ENCODE assay signal across 10 cellular contexts in the genomic region with DNA sequence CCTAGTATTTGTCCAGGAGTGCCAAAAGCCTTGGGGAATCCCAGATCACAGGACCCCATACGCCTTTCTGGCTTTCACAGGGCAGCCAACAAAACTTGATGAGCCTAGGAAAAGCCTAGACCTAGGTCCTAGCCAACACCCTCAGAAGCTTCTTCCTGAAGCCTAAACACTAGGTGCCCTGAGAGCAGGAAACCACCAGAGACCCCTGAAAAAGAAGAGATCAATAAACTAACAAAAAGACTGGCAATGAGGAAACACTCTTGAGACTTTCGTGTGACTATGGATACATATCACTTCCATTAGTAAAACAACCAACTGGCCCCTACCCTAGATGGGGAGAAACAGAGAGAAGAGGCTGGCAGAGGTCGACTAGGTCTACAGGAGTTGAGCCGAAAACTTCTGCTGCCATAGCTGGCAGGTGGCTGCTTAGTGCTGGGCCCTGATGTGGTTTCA. TPM values are rescaled to one million over a fixed set of nuclear protein-coding genes. Genes with fewer than 3 reads are reported as not detected.
DNase-seq lines count a peak whose midpoint lies in the region; ATAC-seq and TF ChIP-seq lines count a peak whose summit lies in the region.
"Had no signal": no experiment of that assay in that cellular context is flagged by ENCODE, and none has a peak within 500 bp of the region (broad histone marks: within the 10 kb centered on the region; RNA-seq: fewer than 3 reads in every experiment).

No MANE protein-coding gene starts in this region.

- no peaks in the 10 kb centered on the region for H3K9me3 ChIP-seq in suprapubic skin

- TF ChIP-seq CTCF in kidney epithelial cell (IDR thresholded peaks at IDR 0.05; ENCODE audit: insufficient read depth, low read length, poor library complexity, severe bottlenecking) (no peak), suprapubic skin (IDR thresholded peaks at IDR 0.05) (no peak)

- H3K4me1 Mint-ChIP-seq in activated CD8-positive, alpha-beta memory T cell treated with anti-CD3 and anti-CD28 coated beads, Interleukin-2, amount 10 ng/mL, durations not matched to agents 7 days and 5 days, result peaks cover 72% of the 10 kb centered on the region
- peaks cover 65% of the 10 kb centered on the region for H3K4me1 Mint-ChIP-seq in activated CD8-positive, alpha-beta T cell treated with anti-CD3 and anti-CD28 coated beads, Interleukin-2, amount 10 ng/mL, durations not matched to agents 7 days and 5 days (ENCODE audit: low read depth)

- WGBS in suprapubic skin, result 39% methylated on average over 4 of the region's 4 CpGs

- H3K27ac ChIP-seq in suprapubic skin, result no peak overlapping the region

- peak overlapping the region; percentile 98 for H3K27ac Mint-ChIP-seq in activated CD8-positive, alpha-beta memory T cell treated with anti-CD3 and anti-CD28 coated beads, Interleukin-2, amount 10 ng/mL, durations not matched to agents 7 days and 5 days
- peak overlapping the region; percentile 88 for H3K27ac Mint-ChIP-seq in activated CD8-positive, alpha-beta T cell treated with anti-CD3 and anti-CD28 coated beads, Interleukin-2, amount 10 ng/mL, durations not matched to agents 7 days and 5 days

- H3K4me1 ChIP-seq in suprapubic skin, result peaks cover 54% of the 10 kb centered on the region

- ATAC-seq in activated CD8-positive, alpha-beta memory T cell treated with anti-CD3 and anti-CD28 coated beads, Interleukin-2, amount 10 ng/mL, durations not matched to agents 7 days and 5 days, result no peak
- ATAC-seq in activated CD8-positive, alpha-beta T cell treated with anti-CD3 and anti-CD28 coated beads, Interleukin-2, amount 10 ng/mL, durations not matched to agents 7 days and 5 days, result peak; percentile 66

- H3K36me3 ChIP-seq in kidney epithelial cell (ENCODE audit: control insufficient read depth, insufficient read depth, low read length), result peaks cover 1% of the 10 kb centered on the region
- H3K36me3 ChIP-seq in suprapubic skin, result peaks cover 29% of the 10 kb centered on the region

- DNase-seq in activated CD8-positive, alpha-beta memory T cell treated with anti-CD3 and anti-CD28 coated beads, Interleukin-2, amount 10 ng/mL, durations not matched to agents 7 days and 5 days, result no peak
- no peak for DNase-seq in activated CD8-positive, alpha-beta memory T cell treated with anti-CD3 and anti-CD28 coated beads, Interleukin-2, amount 50 U/mL, for 4 hours
- no peak for DNase-seq in activated CD8-positive, alpha-beta T cell treated with anti-CD3 and anti-CD28 coated beads, Interleukin-2, amount 10 ng/mL, durations not matched to agents 7 days and 5 days
- DNase-seq in kidney epithelial cell (ENCODE audit: low read depth), result no peak
- DNase-seq in suprapubic skin (ENCODE audit: low spot score in 2 of 2), result no peak
- DNase-seq in NCI-H1930 (lab: John Stamatoyannopoulos, UW), result no peak
- no peak for DNase-seq in iPS-NIHi11 (ENCODE audit: low spot score)
- no peak for DNase-seq in HuH-7.5 (ENCODE audit: low spot score)
- DNase-seq: cerebellar nuclear complex had no signal

- CTCF ChIA-PET in activated CD8-positive, alpha-beta memory T cell treated with anti-CD3 and anti-CD28 coated beads, Interleukin-2, amount 10 ng/mL, durations not matched to agents 7 days and 5 days (lab: Charles Lee), result interaction anchor here (0.6 to 2.4 kb wide), 9 partner anchors 13 to 153 kb away, joined by 3 to 13 read pairs (median 3); partner anchors contain the start of gene PSMD3
- CTCF ChIA-PET in activated CD8-positive, alpha-beta T cell treated with anti-CD3 and anti-CD28 coated beads, Interleukin-2, amount 10 ng/mL, durations not matched to agents 7 days and 5 days (lab: Charles Lee), result interaction anchor here (0.8 to 4.0 kb wide), 11 partner anchors 13 to 304 kb away, joined by 3 to 27 read pairs (median 3); partner anchors contain the start of gene PSMD3

- peak overlapping the region; percentile 88 for H3K4me3 Mint-ChIP-seq in activated CD8-positive, alpha-beta memory T cell treated with anti-CD3 and anti-CD28 coated beads, Interleukin-2, amount 10 ng/mL, durations not matched to agents 7 days and 5 days
- H3K4me3 Mint-ChIP-seq in activated CD8-positive, alpha-beta T cell treated with anti-CD3 and anti-CD28 coated beads, Interleukin-2, amount 10 ng/mL, durations not matched to agents 7 days and 5 days, result peak overlapping the region; percentile 86

- H3K9me3 Mint-ChIP-seq in activated CD8-positive, alpha-beta memory T cell treated with anti-CD3 and anti-CD28 coated beads, Interleukin-2, amount 10 ng/mL, durations not matched to agents 7 days and 5 days (ENCODE audit: low read depth), result no peaks in the 10 kb centered on the region
- no peaks in the 10 kb centered on the region for H3K9me3 Mint-ChIP-seq in activated CD8-positive, alpha-beta T cell treated with anti-CD3 and anti-CD28 coated beads, Interleukin-2, amount 10 ng/mL, durations not matched to agents 7 days and 5 days (ENCODE audit: insufficient read depth)

- H3K36me3 Mint-ChIP-seq in activated CD8-positive, alpha-beta memory T cell treated with anti-CD3 and anti-CD28 coated beads, Interleukin-2, amount 10 ng/mL, durations not matched to agents 7 days and 5 days, result peaks cover 36% of the 10 kb centered on the region
- H3K36me3 Mint-ChIP-seq in activated CD8-positive, alpha-beta T cell treated with anti-CD3 and anti-CD28 coated beads, Interleukin-2, amount 10 ng/mL, durations not matched to agents 7 days and 5 days (ENCODE audit: low read depth), result peaks cover 45% of the 10 kb centered on the region

- H3K4me3 ChIP-seq in kidney epithelial cell (ENCODE audit: low read depth, low read length) (peak overlapping the region; percentile 94), suprapubic skin (peak overlapping the region; percentile 95)

- no peak for TF ChIP-seq EP300 in suprapubic skin (IDR thresholded peaks at IDR 0.05)

- H3K27me3 ChIP-seq in kidney epithelial cell (ENCODE audit: control insufficient read depth, insufficient read depth, low read length) (no peaks in the 10 kb centered on the region), suprapubic skin (no peaks in the 10 kb centered on the region)

- TF ChIP-seq POLR2A in suprapubic skin (IDR thresholded peaks at IDR 0.05), result no peak

- POLR2A ChIA-PET in activated CD8-positive, alpha-beta T cell treated with anti-CD3 and anti-CD28 coated beads, Interleukin-2, amount 10 ng/mL, durations not matched to agents 7 days and 5 days (lab: Charles Lee), result interaction anchor here (0.6 to 2.4 kb wide), 25 partner anchors 9 to 655 kb away, joined by 3 to 18 read pairs (median 3); partner anchors contain the start of genes IKZF3 and PSMD3

- H3K27me3 Mint-ChIP-seq in activated CD8-positive, alpha-beta memory T cell treated with anti-CD3 and anti-CD28 coated beads, Interleukin-2, amount 10 ng/mL, durations not matched to agents 7 days and 5 days, result no peaks in the 10 kb centered on the region
- H3K27me3 Mint-ChIP-seq in activated CD8-positive, alpha-beta T cell treated with anti-CD3 and anti-CD28 coated beads, Interleukin-2, amount 10 ng/mL, durations not matched to agents 7 days and 5 days (ENCODE audit: low read depth), result no peaks in the 10 kb centered on the region

RNA-seq across cellular contexts. Expression of gene ORMDL3, which starts 1.2 kb away (rescaled TPM):
- total RNA-seq in activated CD8-positive, alpha-beta memory T cell treated with anti-CD3 and anti-CD28 coated beads, Interleukin-2, amount 10 ng/mL, durations not matched to agents 7 days and 5 days, result 100 to 1,000 TPM; 111 to 131 TPM
- 100 to 1,000 TPM; 151 to 168 TPM for total RNA-seq in activated CD8-positive, alpha-beta T cell treated with anti-CD3 and anti-CD28 coated beads, Interleukin-2, amount 10 ng/mL, durations not matched to agents 7 days and 5 days
- total RNA-seq in kidney epithelial cell (37.9 and 38.5 TPM in 2 replicates), suprapubic skin (10 to 100 TPM; 57.7 to 91.3 (median 77.9) TPM)

RNA-seq across cellular contexts. Expression of gene LRRC3C, which starts 1.4 kb away (rescaled TPM):
- not detected for total RNA-seq in activated CD8-positive, alpha-beta memory T cell treated with anti-CD3 and anti-CD28 coated beads, Interleukin-2, amount 10 ng/mL, durations not matched to agents 7 days and 5 days
- not detected for total RNA-seq in activated CD8-positive, alpha-beta T cell treated with anti-CD3 and anti-CD28 coated beads, Interleukin-2, amount 10 ng/mL, durations not matched to agents 7 days and 5 days
- total RNA-seq in kidney epithelial cell, result not detected in 2 replicates
- 1 to 10 TPM in 2 of 4 donors, not detected in 2; 1.1 to 2.3 TPM for total RNA-seq in suprapubic skin
- total RNA-seq: HT1080 had no signal

RNA-seq across cellular contexts. Expression of gene GSDMB, which starts 7.7 kb away (rescaled TPM):
- 10 to 100 TPM; 37.8 to 51.0 TPM for total RNA-seq in activated CD8-positive, alpha-beta memory T cell treated with anti-CD3 and anti-CD28 coated beads, Interleukin-2, amount 10 ng/mL, durations not matched to agents 7 days and 5 days
- total RNA-seq in activated CD8-positive, alpha-beta T cell treated with anti-CD3 and anti-CD28 coated beads, Interleukin-2, amount 10 ng/mL, durations not matched to agents 7 days and 5 days, result 10 to 100 TPM; 48.6 to 56.7 TPM
- 3.8 TPM in 2 replicates for total RNA-seq in kidney epithelial cell
- total RNA-seq in suprapubic skin, result 10 to 100 TPM in 2 of 4 donors, 1 to 10 TPM in 2; 5.4 to 76.6 (median 12.1) TPM

RNA-seq across cellular contexts. Expression of gene GSDMA, which starts 36.6 kb away (rescaled TPM):
- not detected for total RNA-seq in activated CD8-positive, alpha-beta memory T cell treated with anti-CD3 and anti-CD28 coated beads, Interleukin-2, amount 10 ng/mL, durations not matched to agents 7 days and 5 days
- 1 to 10 TPM; 3.3 to 4.5 TPM for total RNA-seq in activated CD8-positive, alpha-beta T cell treated with anti-CD3 and anti-CD28 coated beads, Interleukin-2, amount 10 ng/mL, durations not matched to agents 7 days and 5 days
- total RNA-seq in kidney epithelial cell (not detected in 2 replicates), suprapubic skin (100 to 1,000 TPM in 2 of 4 donors, 10 to 100 TPM in 2; 26.7 to 156 (median 105) TPM)
- total RNA-seq: HT1080 had no signal

RNA-seq across cellular contexts. Expression of gene PSMD3, which starts 54.4 kb away (rescaled TPM):
- 100 to 1,000 TPM; 106 to 138 TPM for total RNA-seq in activated CD8-positive, alpha-beta memory T cell treated with anti-CD3 and anti-CD28 coated beads, Interleukin-2, amount 10 ng/mL, durations not matched to agents 7 days and 5 days
- total RNA-seq in activated CD8-positive, alpha-beta T cell treated with anti-CD3 and anti-CD28 coated beads, Interleukin-2, amount 10 ng/mL, durations not matched to agents 7 days and 5 days, result 100 to 1,000 TPM; 104 to 116 TPM
- total RNA-seq in kidney epithelial cell (102 and 104 TPM in 2 replicates), suprapubic skin (100 to 1,000 TPM in 2 of 4 donors, 10 to 100 TPM in 2; 82.8 to 118 (median 104) TPM)
